In genomic region chr4:8179074-8179473, GRCh38 we compare ENCODE assay signal across 28 cellular contexts.
"Had no signal": no experiment of that assay in that cellular context is flagged by ENCODE, and none has a peak within 500 bp of the region (broad histone marks: within the 10 kb centered on the region; RNA-seq: fewer than 3 reads in every experiment).

No MANE protein-coding gene starts in this region.

- ATAC-seq: natural killer cell; psoas muscle; right cardiac atrium; right lobe of liver; stimulated activated effector memory CD8-positive, alpha-beta T cell treated with anti-CD3 and anti-CD28 coated beads, Interleukin-12 subunit alpha, Interleukin-12 subunit beta, amount 100 ng/mL, for 72 hours; stimulated activated naive B cell treated with anti-CD40 and anti-IgM and Interleukin-4, amounts not matched to agents 10 μg/mL and 1 μg/mL and 100 μg/mL, for 72 hours had no signal

- H3K9me3 Mint-ChIP-seq: natural killer cell; nephron; stimulated activated effector memory CD8-positive, alpha-beta T cell treated with anti-CD3 and anti-CD28 coated beads, Interleukin-12 subunit alpha, Interleukin-12 subunit beta, amount 100 ng/mL, for 72 hours; stimulated activated naive B cell treated with anti-CD40 and anti-IgM and Interleukin-4, amounts not matched to agents 10 μg/mL and 1 μg/mL and 100 μg/mL, for 72 hours; stimulated activated naive CD8-positive, alpha-beta T cell treated with anti-CD3 and anti-CD28 coated beads, Interleukin-15, Interleukin-2, amounts not matched to agents 100 ng/mL and 50 ng/mL, for 24 hours had no signal

- H3K36me3 ChIP-seq: neural progenitor cell, neutrophil, ovary, right lobe of liver, sigmoid colon, stomach, thoracic aorta, thyroid gland, tibial nerve, upper lobe of left lung, vagina had no signal

- H3K9me3 ChIP-seq: neutrophil, ovary, psoas muscle, right lobe of liver, sigmoid colon, stomach, thoracic aorta, thyroid gland, tibial nerve, upper lobe of left lung, vagina had no signal

- H3K27ac Mint-ChIP-seq: natural killer cell; nephron; neural progenitor cell; progenitor cell of endocrine pancreas; stimulated activated effector memory CD8-positive, alpha-beta T cell treated with anti-CD3 and anti-CD28 coated beads, Interleukin-12 subunit alpha, Interleukin-12 subunit beta, amount 100 ng/mL, for 72 hours; stimulated activated naive B cell treated with anti-CD40 and anti-IgM and Interleukin-4, amounts not matched to agents 10 μg/mL and 1 μg/mL and 100 μg/mL, for 72 hours; stimulated activated naive CD8-positive, alpha-beta T cell treated with anti-CD3 and anti-CD28 coated beads, Interleukin-15, Interleukin-2, amounts not matched to agents 100 ng/mL and 50 ng/mL, for 24 hours had no signal

- H3K27me3 Mint-ChIP-seq: stimulated activated naive B cell treated with anti-CD40 and anti-IgM and Interleukin-4, amounts not matched to agents 10 μg/mL and 1 μg/mL and 100 μg/mL, for 72 hours; stimulated activated naive CD8-positive, alpha-beta T cell treated with anti-CD3 and anti-CD28 coated beads, Interleukin-15, Interleukin-2, amounts not matched to agents 100 ng/mL and 50 ng/mL, for 24 hours had no signal

- H3K27me3 ChIP-seq: neural progenitor cell, neutrophil, ovary, right lobe of liver, sigmoid colon, stomach, thyroid gland, tibial nerve, upper lobe of left lung, vagina had no signal

- H3K4me2 ChIP-seq: neural progenitor cell had no signal

- H3K36me3 Mint-ChIP-seq: natural killer cell; neural progenitor cell; stimulated activated effector memory CD8-positive, alpha-beta T cell treated with anti-CD3 and anti-CD28 coated beads, Interleukin-12 subunit alpha, Interleukin-12 subunit beta, amount 100 ng/mL, for 72 hours; stimulated activated naive B cell treated with anti-CD40 and anti-IgM and Interleukin-4, amounts not matched to agents 10 μg/mL and 1 μg/mL and 100 μg/mL, for 72 hours had no signal

- DNase-seq: natural killer cell; ovary; posterior cingulate gyrus; psoas muscle; right lobe of liver; sigmoid colon; small intestine; stimulated activated CD4-positive, alpha-beta T cell treated with anti-CD3 and anti-CD28 coated beads, Interleukin-15, amount 100 ng/mL, for 24 hours; stimulated activated CD4-positive, alpha-beta T cell treated with anti-CD3 and anti-CD28 coated beads, Interleukin-2, amount 100 ng/mL, for 24 hours; stimulated activated CD4-positive, alpha-beta T cell treated with anti-CD3 and anti-CD28 coated beads, Interleukin-2, amount 100 ng/mL, for 48 hours; stimulated activated CD4-positive, alpha-beta T cell treated with anti-CD3 and anti-CD28 coated beads, Interleukin-4, amount 100 ng/mL, for 24 hours; stimulated activated naive B cell treated with anti-CD40 and anti-IgM and Interleukin-4, amounts not matched to agents 10 μg/mL and 1 μg/mL and 100 μg/mL, for 72 hours; stimulated activated naive CD4-positive, alpha-beta T cell treated with Interleukin-2 at 50 U/mL for 16 hours; stomach; thyroid gland; trophoblast cell; upper lobe of left lung had no signal

- H3K27ac ChIP-seq: neural progenitor cell, neutrophil, ovary, parathyroid adenoma, psoas muscle, right lobe of liver, sigmoid colon, stomach, thoracic aorta, thyroid gland, tibial nerve, upper lobe of left lung, vagina had no signal

- H3K79me2 ChIP-seq: parathyroid adenoma had no signal

- H3K4me1 Mint-ChIP-seq: stimulated activated effector memory CD8-positive, alpha-beta T cell treated with anti-CD3 and anti-CD28 coated beads, Interleukin-12 subunit alpha, Interleukin-12 subunit beta, amount 100 ng/mL, for 72 hours had no signal

- H2AFZ ChIP-seq: neural progenitor cell, parathyroid adenoma had no signal

- H3K4me3 ChIP-seq: neural progenitor cell, ovary, psoas muscle, right lobe of liver, sigmoid colon, stomach, thoracic aorta, thyroid gland, tibial nerve, upper lobe of left lung, vagina had no signal

- H3K4me1 ChIP-seq: neural progenitor cell, parathyroid adenoma had no signal

- H3K4me3 Mint-ChIP-seq: natural killer cell; neural progenitor cell; stimulated activated effector memory CD8-positive, alpha-beta T cell treated with anti-CD3 and anti-CD28 coated beads, Interleukin-12 subunit alpha, Interleukin-12 subunit beta, amount 100 ng/mL, for 72 hours; stimulated activated naive B cell treated with anti-CD40 and anti-IgM and Interleukin-4, amounts not matched to agents 10 μg/mL and 1 μg/mL and 100 μg/mL, for 72 hours; stimulated activated naive CD8-positive, alpha-beta T cell treated with anti-CD3 and anti-CD28 coated beads, Interleukin-15, Interleukin-2, amounts not matched to agents 100 ng/mL and 50 ng/mL, for 24 hours had no signal
